In the genomic region with DNA sequence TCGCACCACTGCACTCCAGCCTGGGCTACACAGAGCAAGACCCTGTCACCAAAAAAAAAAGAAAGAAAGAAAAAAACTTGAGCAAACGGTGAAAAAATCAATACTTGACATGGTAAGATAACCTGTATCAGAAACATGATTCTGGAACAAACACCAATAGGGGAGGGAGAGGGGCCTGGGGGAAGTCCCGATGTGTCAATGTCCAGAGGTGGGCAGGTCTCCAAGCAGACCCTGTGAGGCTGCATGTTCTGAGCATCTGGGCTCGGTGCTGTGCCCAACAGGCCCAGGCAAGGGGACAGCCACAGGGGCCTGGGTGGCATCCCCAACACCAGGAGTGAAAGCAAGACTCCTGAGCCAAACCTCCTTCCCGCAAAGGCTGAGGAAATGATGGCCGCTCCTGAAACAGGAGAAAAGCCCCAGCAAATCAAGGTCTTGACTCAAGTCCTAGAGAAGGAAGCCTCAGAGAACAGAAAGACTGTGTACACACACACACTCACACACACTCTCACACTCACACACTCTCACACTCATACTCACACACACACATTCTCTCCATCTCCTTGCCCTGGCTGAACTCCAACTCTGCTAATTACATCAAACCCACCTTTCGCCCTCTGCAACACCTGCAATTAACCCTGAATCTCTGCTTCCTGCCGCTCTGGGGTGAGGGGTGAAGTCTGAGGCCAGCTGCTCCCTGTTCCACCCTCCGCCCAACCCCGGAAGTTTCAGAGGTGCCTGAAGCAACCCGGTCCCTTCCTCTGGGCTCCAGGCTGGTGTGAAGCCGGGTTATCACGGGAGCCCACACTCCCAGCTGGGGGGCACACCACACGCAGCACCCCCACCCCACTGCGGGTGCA, we compare ENCODE assay signal across 9 cellular contexts. TPM values are rescaled to one million over a fixed set of nuclear protein-coding genes. Genes with fewer than 3 reads are reported as not detected.
DNase-seq lines count a peak whose midpoint lies in the region; ATAC-seq lines count a peak whose summit lies in the region.
"Had no signal": no experiment of that assay in that cellular context is flagged by ENCODE, and none has a peak within 500 bp of the region (broad histone marks: within the 10 kb centered on the region; RNA-seq: fewer than 3 reads in every experiment).

No MANE protein-coding gene starts in this region.

- no peak overlapping the region for H3K4me2 ChIP-seq in GM23248 (ENCODE audit: unreplicated experiment)

- H2AFZ ChIP-seq in GM23248: no peak overlapping the region

- 57 to 58% methylated on average over 14 to 15 of the region's 15 CpGs for WGBS in GM23248 (ENCODE audit: low coverage in 1 of 2, low lambda C conversion rate in 2 of 2, missing lambda C conversion rate in 2 of 2), 2 experiments

- H3K79me2 ChIP-seq in GM23248 (ENCODE audit: insufficient read depth): no peaks in the 10 kb centered on the region

- peaks cover 88 to 90% of the 10 kb centered on the region in 2 donors for H3K4me1 ChIP-seq in naive thymus-derived CD4-positive, alpha-beta T cell (ENCODE audit: control insufficient read depth in 2 of 2, insufficient read depth in 2 of 2, low read length in 2 of 2)
- H3K4me1 ChIP-seq in GM23248 (ENCODE audit: insufficient read depth): no peaks in the 10 kb centered on the region

- intact Hi-C loops in naive thymus-derived CD4-positive, alpha-beta T cell (cut with micrococcal nuclease): loop anchor here (1.0 to 2.0 kb wide), 6 partner anchors 9 to 74 kb away; no protein-coding TSS in a partner anchor

- peak overlapping the region; percentile 76 for H3K27ac ChIP-seq in naive thymus-derived CD4-positive, alpha-beta T cell (ENCODE audit: low read depth, low read length)
- no peak overlapping the region for H3K27ac ChIP-seq in GM23248
- H3K27ac ChIP-seq: SK-N-MC had no signal

- peak overlapping the region; percentile 74 for H3K4me3 Mint-ChIP-seq in activated naive CD4-positive, alpha-beta T cell treated with anti-CD3 and anti-CD28 coated beads, Interleukin-2, amount 50 U/mL, for 24 hours
- peak overlapping the region; percentile 73 to 99 (median 86) for H3K4me3 Mint-ChIP-seq in naive thymus-derived CD4-positive, alpha-beta T cell

- ATAC-seq in GM18907 (IDR thresholded peaks at IDR 0.05; ENCODE audit: unreplicated experiment): peak; percentile 73
- peak; percentile 71 for ATAC-seq in HG02852 (IDR thresholded peaks at IDR 0.05; ENCODE audit: unreplicated experiment)
- ATAC-seq in naive thymus-derived CD4-positive, alpha-beta T cell: peak; percentile 68

- no peak overlapping the region for H3K9ac ChIP-seq in GM23248

- H3K4me3 ChIP-seq in naive thymus-derived CD4-positive, alpha-beta T cell (ENCODE audit: low read length): peak overlapping the region; percentile 43
- no peak overlapping the region for H3K4me3 ChIP-seq in GM23248
- H3K4me3 ChIP-seq: SK-N-MC had no signal

- H3F3A ChIP-seq in GM23248 (ENCODE audit: insufficient read depth): no peaks in the 10 kb centered on the region

- H3K4me1 Mint-ChIP-seq in activated naive CD4-positive, alpha-beta T cell treated with anti-CD3 and anti-CD28 coated beads, Interleukin-2, amount 50 U/mL, for 24 hours: peaks cover 94% of the 10 kb centered on the region
- peaks cover 80 to 98% (median 91%) of the 10 kb centered on the region in 7 donors for H3K4me1 Mint-ChIP-seq in naive thymus-derived CD4-positive, alpha-beta T cell

- POLR2A ChIA-PET in naive thymus-derived CD4-positive, alpha-beta T cell (lab: Charles Lee): interaction anchor here (0.7 to 22.3 kb wide), 16 partner anchors 9 to 82 kb away, joined by 3 to 328 read pairs (median 5); partner anchors contain the start of gene CCDC88C

- H3K36me3 ChIP-seq in naive thymus-derived CD4-positive, alpha-beta T cell (ENCODE audit: control insufficient read depth in 2 of 3, insufficient read depth in 3 of 3, low read length in 3 of 3): peaks cover 0 to 3% (median 0%) of the 10 kb centered on the region in 3 experiments
- H3K36me3 ChIP-seq in GM23248 (ENCODE audit: low read depth): no peaks in the 10 kb centered on the region

- peak overlapping the region; percentile 84 for H3K27ac Mint-ChIP-seq in activated naive CD4-positive, alpha-beta T cell treated with anti-CD3 and anti-CD28 coated beads, Interleukin-2, amount 50 U/mL, for 24 hours
- peak overlapping the region; percentile 77 to 99 (median 89) for H3K27ac Mint-ChIP-seq in naive thymus-derived CD4-positive, alpha-beta T cell

- peaks cover under 1% of the 10 kb centered on the region for H3K36me3 Mint-ChIP-seq in activated naive CD4-positive, alpha-beta T cell treated with anti-CD3 and anti-CD28 coated beads, Interleukin-2, amount 50 U/mL, for 24 hours
- peaks cover 0 to 22% (median 7%) of the 10 kb centered on the region in 5 donors for H3K36me3 Mint-ChIP-seq in naive thymus-derived CD4-positive, alpha-beta T cell

- H3K27me3 ChIP-seq in naive thymus-derived CD4-positive, alpha-beta T cell (ENCODE audit: control insufficient read depth in 2 of 2, insufficient read depth in 2 of 2, low read length in 2 of 2): no peaks in the 10 kb centered on the region
- peaks cover 36% of the 10 kb centered on the region; the same call in 1 of the 2 replicates for H3K27me3 ChIP-seq in GM23248 (replicated peaks; ENCODE audit: insufficient read depth)

- H3K9me3 Mint-ChIP-seq in activated naive CD4-positive, alpha-beta T cell treated with anti-CD3 and anti-CD28 coated beads, Interleukin-2, amount 50 U/mL, for 24 hours: no peaks in the 10 kb centered on the region
- no peaks in the 10 kb centered on the region for H3K9me3 Mint-ChIP-seq in naive thymus-derived CD4-positive, alpha-beta T cell

- CTCF ChIA-PET in naive thymus-derived CD4-positive, alpha-beta T cell (lab: Charles Lee): interaction anchor here (0.8 to 4.9 kb wide), 8 partner anchors 9 to 220 kb away, joined by 3 to 30 read pairs (median 4); partner anchors contain the start of gene CCDC88C

- DNase-seq in NCI-H510A (lab: John Stamatoyannopoulos, UW) (peak; percentile 35), AG20443 (ENCODE audit: low spot score) (no peak), NCI-H1930 (lab: John Stamatoyannopoulos, UW) (no peak), GM23248 (no peak)
- DNase-seq in naive thymus-derived CD4-positive, alpha-beta T cell: peak in 8 of 9 donors; percentile 61 to 77 (median 71)

- H3K9me3 ChIP-seq in naive thymus-derived CD4-positive, alpha-beta T cell (ENCODE audit: control insufficient read depth in 2 of 3, low read length in 3 of 3): no peaks in the 10 kb centered on the region
- no peaks in the 10 kb centered on the region for H3K9me3 ChIP-seq in GM23248 (ENCODE audit: low read depth)

- in situ Hi-C loops in GM23248 (cut with MboI): no loop called here

- no peaks in the 10 kb centered on the region for H3K9me2 ChIP-seq in GM23248 (ENCODE audit: insufficient read depth)

- H4K20me1 ChIP-seq in GM23248 (ENCODE audit: insufficient read depth): no peaks in the 10 kb centered on the region

- H3K27me3 Mint-ChIP-seq in activated naive CD4-positive, alpha-beta T cell treated with anti-CD3 and anti-CD28 coated beads, Interleukin-2, amount 50 U/mL, for 24 hours: no peaks in the 10 kb centered on the region
- H3K27me3 Mint-ChIP-seq in naive thymus-derived CD4-positive, alpha-beta T cell: no peaks in the 10 kb centered on the region

RNA-seq across cellular contexts. Expression of gene CCDC88C, which starts 20.4 kb away (rescaled TPM):
- 100 to 1,000 TPM; 189 to 324 (median 277) TPM for total RNA-seq in naive thymus-derived CD4-positive, alpha-beta T cell
- 10 to 100 TPM; 23.6 to 44.9 TPM for polyA plus RNA-seq in naive thymus-derived CD4-positive, alpha-beta T cell
- not detected in 2 replicates for total RNA-seq in GM23248 (2014; rRNA removed; shearing (Covaris generic))
- 0.06 TPM in 1 of 2 replicates, not detected in the other for polyA plus RNA-seq in GM23248 (2016; fragmentation: Nextera tagmentation; extraction: Ambion mirVana)

Comparison
In these comparisons a context has a peak if more than half of its experiments do, and no peak if none do; other contexts are left out.
1. DNase-seq: peak in NCI-H510A (single experiment) and naive thymus-derived CD4-positive, alpha-beta T cell (8 of 9); none in AG20443 (single experiment), NCI-H1930 (0 of 2) and GM23248 (single experiment).
2. RNA of gene CCDC88C, which starts 20.4 kb away (total RNA-seq): 189 to 324 TPM in naive thymus-derived CD4-positive, alpha-beta T cell; not detected in GM23248; every median in the first group is over 100 times any median in the second.
3. Peak in every context shown above with its lines, with median percentiles within 50 percentile points of each other: ATAC-seq.